ENCODE assay signal across 8 cellular contexts in the genomic region with DNA sequence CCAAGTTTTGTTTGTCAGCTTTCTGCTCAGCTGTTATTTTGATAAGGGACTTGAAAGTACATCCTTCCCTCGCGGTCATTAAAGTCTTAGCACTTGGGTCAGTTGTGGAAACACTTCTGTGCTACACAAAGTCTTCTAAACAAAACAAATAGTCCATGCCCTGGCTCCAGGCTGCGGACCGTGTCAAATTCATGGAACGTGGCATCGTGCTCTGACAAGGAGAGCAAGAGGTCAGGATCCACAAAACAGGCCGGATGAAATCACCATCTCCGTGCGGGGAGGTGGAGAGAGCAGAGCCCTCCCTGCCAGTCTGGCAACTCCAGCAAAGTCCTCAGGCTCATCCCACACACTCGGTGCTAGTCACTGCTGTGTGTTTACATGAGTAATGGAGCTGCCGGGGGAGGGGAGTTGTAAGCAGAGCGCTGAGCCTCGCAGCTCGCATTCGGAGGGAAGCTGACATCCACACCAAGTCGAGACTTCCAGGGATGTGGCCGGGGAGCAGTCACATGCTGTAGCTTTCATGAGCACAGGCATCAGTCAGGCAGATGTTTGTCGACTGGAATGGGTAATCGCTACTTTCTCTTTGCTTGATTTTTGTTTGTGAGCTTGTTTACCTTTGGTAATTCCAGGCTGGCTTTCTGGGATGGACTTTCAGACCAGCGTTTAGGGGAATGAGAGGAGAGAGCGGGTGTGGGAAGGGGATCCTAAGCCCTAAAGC.
DNase-seq lines count a peak whose midpoint lies in the region; ATAC-seq and TF ChIP-seq lines count a peak whose summit lies in the region.

No MANE protein-coding gene starts in this region.

- WGBS in lung, 2 donors = 28 to 62% methylated on average over 21 of the region's 21 CpGs

- H3K27ac Mint-ChIP-seq in activated CD8-positive, alpha-beta T cell treated with anti-CD3 and anti-CD28 coated beads, Interleukin-2, amount 10 ng/mL, durations not matched to agents 7 days and 5 days = peak overlapping the region; percentile 95

- peaks cover 0 to 10% of the 10 kb centered on the region in 2 donors for H3K36me3 ChIP-seq in lung (ENCODE audit: control insufficient read depth in 2 of 2, insufficient read depth in 2 of 2, low read length in 2 of 2)

- peaks cover 55% of the 10 kb centered on the region for H3K36me3 Mint-ChIP-seq in activated CD8-positive, alpha-beta T cell treated with anti-CD3 and anti-CD28 coated beads, Interleukin-2, amount 10 ng/mL, durations not matched to agents 7 days and 5 days (ENCODE audit: low read depth)

- DNase-seq in Daoy (ENCODE audit: low read depth) (peak; percentile 94), NCI-H2107 (lab: John Stamatoyannopoulos, UW) (peak; percentile 17), ecto neural progenitor cell (ENCODE audit: low spot score) (peak; percentile 85), lung (ENCODE audit: low spot score) (peak; percentile 79)
- peak; percentile 46 for DNase-seq in activated CD8-positive, alpha-beta T cell treated with anti-CD3 and anti-CD28 coated beads, Interleukin-2, amount 10 ng/mL, durations not matched to agents 7 days and 5 days
- peak; percentile 61 to 82 for DNase-seq in stimulated activated CD4-positive, alpha-beta T cell treated with anti-CD3 and anti-CD28 coated beads, Interleukin-4, amount 100 ng/mL, for 4 hours

- H3K4me1 Mint-ChIP-seq in activated CD8-positive, alpha-beta T cell treated with anti-CD3 and anti-CD28 coated beads, Interleukin-2, amount 10 ng/mL, durations not matched to agents 7 days and 5 days (ENCODE audit: low read depth) = peaks cover 99% of the 10 kb centered on the region

- H3K9me3 ChIP-seq in lung (ENCODE audit: control insufficient read depth in 2 of 2, insufficient read depth in 1 of 2, low read length in 1 of 2) = no peaks in the 10 kb centered on the region

- CTCF ChIA-PET in activated CD8-positive, alpha-beta T cell treated with anti-CD3 and anti-CD28 coated beads, Interleukin-2, amount 10 ng/mL, durations not matched to agents 7 days and 5 days (lab: Charles Lee) = interaction anchor here (0.6 to 6.2 kb wide), 21 partner anchors 9 to 196 kb away, joined by 3 to 83 read pairs (median 4); a partner anchor contains a TSS

- no peaks in the 10 kb centered on the region for H3K9me3 Mint-ChIP-seq in activated CD8-positive, alpha-beta T cell treated with anti-CD3 and anti-CD28 coated beads, Interleukin-2, amount 10 ng/mL, durations not matched to agents 7 days and 5 days (ENCODE audit: insufficient read depth)

- H3K4me3 ChIP-seq in lung = peak overlapping the region; percentile 40

- peak overlapping the region; percentile 89 to 99 for H3K27ac ChIP-seq in lung (ENCODE audit: low read depth in 1 of 2, low read length in 1 of 2)

- peaks cover 2 to 45% of the 10 kb centered on the region in 2 donors for H3K4me1 ChIP-seq in lung (ENCODE audit: control insufficient read depth in 2 of 2, insufficient read depth in 2 of 2, low read length in 2 of 2)

- no peaks in the 10 kb centered on the region for H3K27me3 ChIP-seq in lung (ENCODE audit: control insufficient read depth, insufficient read depth)

- H3K4me3 Mint-ChIP-seq in activated CD8-positive, alpha-beta T cell treated with anti-CD3 and anti-CD28 coated beads, Interleukin-2, amount 10 ng/mL, durations not matched to agents 7 days and 5 days = peak overlapping the region; percentile 77

- H3K27me3 Mint-ChIP-seq in activated CD8-positive, alpha-beta T cell treated with anti-CD3 and anti-CD28 coated beads, Interleukin-2, amount 10 ng/mL, durations not matched to agents 7 days and 5 days (ENCODE audit: low read depth) = no peaks in the 10 kb centered on the region

- POLR2A ChIA-PET in activated CD8-positive, alpha-beta T cell treated with anti-CD3 and anti-CD28 coated beads, Interleukin-2, amount 10 ng/mL, durations not matched to agents 7 days and 5 days (lab: Charles Lee) = interaction anchor here (0.6 to 6.2 kb wide), 12 partner anchors 11 to 1220 kb away, joined by 3 to 117 read pairs (median 8); a partner anchor contains a TSS

- no peak for ATAC-seq in activated CD8-positive, alpha-beta T cell treated with anti-CD3 and anti-CD28 coated beads, Interleukin-2, amount 10 ng/mL, durations not matched to agents 7 days and 5 days
- peak; percentile 72 for ATAC-seq in lung (ENCODE audit: insufficient read depth, low FRiP score)
- no peak for ATAC-seq in GM18867 (IDR thresholded peaks at IDR 0.05; ENCODE audit: unreplicated experiment)
- ATAC-seq in GM21723 (IDR thresholded peaks at IDR 0.05; ENCODE audit: unreplicated experiment) = no peak

- TF ChIP-seq CTCF in lung (IDR thresholded peaks at IDR 0.05; ENCODE audit: control extremely low read depth, extremely low read depth) = no peak

Comparison
In these comparisons a context has a peak if more than half of its experiments do, and no peak if none do; other contexts are left out.
1. DNase-seq: peak in every context shown above with its lines; median percentile 94 in Daoy; 85 in ecto neural progenitor cell; 79 in lung; 72 in stimulated activated CD4-positive, alpha-beta T cell treated with anti-CD3 and anti-CD28 coated beads, Interleukin-4, amount 100 ng/mL, for 4 hours; 46 in activated CD8-positive, alpha-beta T cell treated with anti-CD3 and anti-CD28 coated beads, Interleukin-2, amount 10 ng/mL, durations not matched to agents 7 days and 5 days; 17 in NCI-H2107.